9 cellular contexts compared by ENCODE assay signal in the genomic region with DNA sequence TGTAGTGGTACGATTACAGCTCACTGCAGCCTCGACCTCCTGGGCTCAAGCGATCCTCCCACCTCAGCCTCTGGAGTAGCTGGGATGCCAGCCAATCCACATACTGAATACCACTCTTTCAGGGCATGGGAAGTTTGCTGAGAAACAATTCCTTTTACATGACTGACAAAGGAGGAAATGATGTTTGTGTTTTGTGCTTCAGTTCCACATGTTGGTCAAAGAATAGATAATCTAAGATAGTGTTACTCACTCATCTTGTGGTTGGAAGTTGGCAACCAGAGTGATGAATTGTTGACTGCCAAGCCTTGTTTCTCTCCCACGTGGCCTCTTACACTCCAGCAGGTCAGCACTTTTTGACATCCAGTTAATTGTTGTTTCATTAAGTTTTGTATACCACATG. TPM values are rescaled to one million over a fixed set of nuclear protein-coding genes. Genes with fewer than 3 reads are reported as not detected.
A peak's percentile ranks its signal among the peaks of the same experiment; 100 is the strongest.
DNase-seq lines count a peak whose midpoint lies in the region; ATAC-seq, FAIRE-seq and TF ChIP-seq lines count a peak whose summit lies in the region.
"Had no signal": no experiment of that assay in that cellular context is flagged by ENCODE, and none has a peak within 500 bp of the region (broad histone marks: within the 10 kb centered on the region; RNA-seq: fewer than 3 reads in every experiment).

No MANE protein-coding gene starts in this region.

- no peak overlapping the region for H3K4me3 ChIP-seq in mammary epithelial cell (replicated peaks in 1 of 3; ENCODE audit: insufficient read depth in 1 of 3, low read depth in 2 of 3, low read length in 3 of 3)
- no peak overlapping the region for H3K4me3 ChIP-seq in HepG2 (replicated peaks in 1 of 3; ENCODE audit: insufficient read depth in 1 of 3, low read depth in 2 of 3, low read length in 3 of 3)

- TF ChIP-seq CTCF in CD14-positive monocyte (IDR thresholded peaks at IDR 0.05) (no peak), mammary epithelial cell (conservative IDR thresholded peaks at IDR 0.05 in 1 of 2, IDR thresholded peaks at IDR 0.05 in 1 of 2; ENCODE audit: extremely low read depth in 1 of 2, insufficient read depth in 1 of 2, low read depth in 1 of 2, low read length in 2 of 2) (no peak), HepG2 (CRISPR knock-in tag; IDR thresholded peaks at IDR 0.05) (no peak)

- no peaks in the 10 kb centered on the region for H4K20me1 ChIP-seq in mammary epithelial cell (ENCODE audit: insufficient read depth, low read length)
- H4K20me1 ChIP-seq in HepG2 (ENCODE audit: insufficient read depth, low read length): no peaks in the 10 kb centered on the region

- peaks cover 2 to 13% (median 2%) of the 10 kb centered on the region in 3 donors for H3K27me3 Mint-ChIP-seq in CD14-positive monocyte (ENCODE audit: low read depth in 3 of 3)

- H3K9ac ChIP-seq in mammary epithelial cell (ENCODE audit: insufficient read depth, low read length) (no peak overlapping the region), HepG2 (ENCODE audit: insufficient read depth, low read depth, low read length) (no peak overlapping the region)

- H3K4me3 Mint-ChIP-seq in CD14-positive monocyte: no peak overlapping the region

- BruUV-seq in mammary epithelial cell (replicated peaks; lab: Mats Ljungman, UMichigan): no TSS peak
- BruUV-seq in HepG2 (replicated peaks; lab: Mats Ljungman, UMichigan): no TSS peak

- DNase-seq in CD14-positive monocyte (ENCODE audit: low spot score) (peak; percentile 52), LoVo (ENCODE audit: low spot score) (peak; percentile 9), mammary epithelial cell (peak; percentile 73), DMS79 (lab: John Stamatoyannopoulos, UW) (no peak), HepG2 (ENCODE audit: low spot score) (no peak)
- DNase-seq: DMS 273 treated with DMSO at 0.1 percent for 48 hours, NCI-H524 treated with DMSO at 0.1 percent for 48 hours had no signal

- intact Hi-C loops in CD14-positive monocyte (cut with micrococcal nuclease): no loop called here
- intact Hi-C loops in mammary epithelial cell (cut with micrococcal nuclease): no loop called here
- intact Hi-C loops in HepG2 (cut with micrococcal nuclease; ENCODE audit: unreplicated experiment): no loop called here

- no peaks in the 10 kb centered on the region for H3K36me3 Mint-ChIP-seq in CD14-positive monocyte

- H3K79me2 ChIP-seq in mammary epithelial cell (ENCODE audit: insufficient read depth, low read length) (no peaks in the 10 kb centered on the region), HepG2 (ENCODE audit: insufficient read depth, low read length) (no peaks in the 10 kb centered on the region)

- H3K36me3 ChIP-seq in mammary epithelial cell (ENCODE audit: insufficient read depth, low read length) (no peaks in the 10 kb centered on the region), HepG2 (replicated peaks in 1 of 2; ENCODE audit: control insufficient read depth in 1 of 2, insufficient read depth in 2 of 2, low read length in 2 of 2) (no peaks in the 10 kb centered on the region)

- no peak for TF ChIP-seq EP300 in HepG2 (IDR thresholded peaks at IDR 0.05; ENCODE audit: low read depth in 2 of 2, low read length in 2 of 2)
- TF ChIP-seq EP300 in HepG2 (CRISPR knock-in tag; IDR thresholded peaks at IDR 0.05; ENCODE audit: borderline replicate concordance): no peak

- H2AFZ ChIP-seq in mammary epithelial cell (ENCODE audit: low read depth, low read length): no peak overlapping the region
- no peak overlapping the region for H2AFZ ChIP-seq in HepG2 (ENCODE audit: low read length)

- peak overlapping the region in 2 of 7 donors; percentile 78 to 93 for H3K27ac Mint-ChIP-seq in CD14-positive monocyte

- POLR2A ChIA-PET in HepG2 (lab: Yijun Ruan, JAX): no interaction called here

- peaks cover 0 to 6% (median 0%) of the 10 kb centered on the region in 7 donors for H3K9me3 Mint-ChIP-seq in CD14-positive monocyte

- H3K27ac ChIP-seq in mammary epithelial cell (ENCODE audit: insufficient read depth, low read depth, low read length) (no peak overlapping the region), HepG2 (ENCODE audit: extremely low read length, insufficient read depth, low read length) (no peak overlapping the region)

- H3K4me2 ChIP-seq in mammary epithelial cell (ENCODE audit: insufficient read depth, low read depth, low read length): no peak overlapping the region
- no peak overlapping the region for H3K4me2 ChIP-seq in HepG2 (ENCODE audit: low read depth, low read length)

- CTCF ChIA-PET in mammary epithelial cell (lab: Charles Lee; ENCODE audit: low non-redundant PET) (no interaction called here), HepG2 (lab: Yijun Ruan, JAX; ENCODE audit: low intra/inter-chr PET ratio, low total read pairs) (no interaction called here)

- peaks cover 24% of the 10 kb centered on the region for H3K4me1 Mint-ChIP-seq in CD14-positive monocyte

- dilution Hi-C loops in mammary epithelial cell (cut with HindIII; ENCODE audit: low sequenced_read_pairs): no loop called here

- in situ Hi-C loops in mammary epithelial cell (cut with MboI; ENCODE audit: low sequenced_read_pairs in 2 of 2): no loop called here
- in situ Hi-C loops in HepG2 (cut with HindIII; ENCODE audit: extremely low pct_ligation_motif_present, low pct_unique_long_range_greater_than_20kb): no loop called here

- no peaks in the 10 kb centered on the region for H3K27me3 ChIP-seq in mammary epithelial cell (ENCODE audit: insufficient read depth, low read length)
- H3K27me3 ChIP-seq in HepG2 (ENCODE audit: control insufficient read depth in 1 of 2, insufficient read depth in 2 of 2, low read length in 2 of 2): 0 out of 5 replicates have a peak, but pooled peaks cover 0 to under 1% of the 10 kb centered on the region in 2 experiments

- no peak for ATAC-seq in HG02610 (IDR thresholded peaks at IDR 0.05; ENCODE audit: unreplicated experiment)
- no peak for ATAC-seq in HepG2

- no peak for TF ChIP-seq RAD21 in HepG2 (CRISPR knock-in tag; IDR thresholded peaks at IDR 0.05)

- no peak for FAIRE-seq in HepG2 (lab: Jason Lieb, UNC)

- H3K9me3 ChIP-seq in mammary epithelial cell (replicated peaks; ENCODE audit: insufficient read depth, low read length): peaks cover 7% of the 10 kb centered on the region
- no peaks in the 10 kb centered on the region for H3K9me3 ChIP-seq in HepG2 (ENCODE audit: low read length)

- 54% methylated on average over 4 of the region's 4 CpGs for WGBS in mammary epithelial cell (ENCODE audit: low coverage, missing lambda C conversion rate)
- WGBS in HepG2 (ENCODE audit: low lambda C conversion rate): 40% methylated on average over 4 of the region's 4 CpGs

- TF ChIP-seq POLR2A in HepG2 (IDR thresholded peaks at IDR 0.05; ENCODE audit: insufficient read depth in 1 of 2, low read depth in 2 of 2, low read length in 2 of 2): no peak

- no peaks in the 10 kb centered on the region for H3K4me1 ChIP-seq in mammary epithelial cell (ENCODE audit: insufficient read depth, low read length)
- no peaks in the 10 kb centered on the region for H3K4me1 ChIP-seq in HepG2 (ENCODE audit: insufficient read depth, low read length)

RNA-seq across cellular contexts. Expression of a gene that starts 7.6 kb away (rescaled TPM):
- polyA plus RNA-seq in CD14-positive monocyte (not detected), mammary epithelial cell (0.11 TPM), HepG2 (2011; rRNA removed) (not detected in 2 replicates)
- total RNA-seq in mammary epithelial cell (not detected), HepG2 (2016; rRNA removed; fragmentation: Illumina TruSeq; extraction: Trizol) (not detected in 2 replicates)
- not detected for polyA minus RNA-seq in mammary epithelial cell
- total RNA-seq in HepG2 (2016; cell fraction: cytosol; rRNA removed; fragmentation: Illumina TruSeq; extraction: Trizol; ENCODE audit: low read depth): not detected in 2 replicates
- not detected in 2 replicates for total RNA-seq in HepG2 (2016; cell fraction: insoluble cytoplasmic fraction; rRNA removed; fragmentation: Illumina TruSeq; extraction: Trizol)
- total RNA-seq in HepG2 (2016; cell fraction: membrane; rRNA removed; fragmentation: Illumina TruSeq; extraction: Trizol): not detected in 2 replicates
- total RNA-seq in HepG2 (2016; cell fraction: nucleus; rRNA removed; fragmentation: Illumina TruSeq; extraction: Trizol): not detected in 2 replicates
- polyA plus RNA-seq in HepG2 (2011; cell fraction: cytosol; rRNA removed): not detected in 2 replicates
- not detected in 2 replicates for polyA plus RNA-seq in HepG2 (2011; cell fraction: nucleus; rRNA removed)
- not detected in 2 replicates for polyA plus RNA-seq in HepG2 (2012)
- polyA plus RNA-seq in HepG2 (2016; cell fraction: cytosol; fragmentation: Illumina TruSeq; extraction: Trizol; ENCODE audit: low read depth): not detected in 2 replicates
- not detected in 2 replicates for polyA plus RNA-seq in HepG2 (2016; cell fraction: insoluble cytoplasmic fraction; fragmentation: Illumina TruSeq; extraction: Trizol; ENCODE audit: low read depth)
- not detected in 2 replicates for polyA plus RNA-seq in HepG2 (2016; cell fraction: membrane; fragmentation: Illumina TruSeq; extraction: Trizol; ENCODE audit: low read depth)
- polyA plus RNA-seq in HepG2 (2016; cell fraction: nucleus; fragmentation: Illumina TruSeq; extraction: Trizol; ENCODE audit: insufficient read depth, low read depth): not detected in 2 replicates
- not detected in 2 replicates for polyA minus RNA-seq in HepG2 (2011; rRNA and poly(A)+ RNA removed; ENCODE audit: low replicate concordance)
- not detected in 2 replicates for polyA minus RNA-seq in HepG2 (2011; cell fraction: cytosol; rRNA and poly(A)+ RNA removed)
- not detected in 2 replicates for polyA minus RNA-seq in HepG2 (2011; cell fraction: nucleus; rRNA and poly(A)+ RNA removed)
- polyA plus RNA-seq: esophagus had no signal

RNA-seq across cellular contexts. Expression of a gene that starts 16.7 kb away (rescaled TPM):
- not detected for polyA plus RNA-seq in CD14-positive monocyte
- not detected for total RNA-seq in mammary epithelial cell
- 0.10 TPM for polyA plus RNA-seq in mammary epithelial cell
- polyA minus RNA-seq in mammary epithelial cell: not detected
- not detected in 2 replicates for total RNA-seq in HepG2 (2016; rRNA removed; fragmentation: Illumina TruSeq; extraction: Trizol)
- not detected in 2 replicates for total RNA-seq in HepG2 (2016; cell fraction: cytosol; rRNA removed; fragmentation: Illumina TruSeq; extraction: Trizol; ENCODE audit: low read depth)
- total RNA-seq in HepG2 (2016; cell fraction: insoluble cytoplasmic fraction; rRNA removed; fragmentation: Illumina TruSeq; extraction: Trizol): not detected in 2 replicates
- total RNA-seq in HepG2 (2016; cell fraction: membrane; rRNA removed; fragmentation: Illumina TruSeq; extraction: Trizol): not detected in 2 replicates
- total RNA-seq in HepG2 (2016; cell fraction: nucleus; rRNA removed; fragmentation: Illumina TruSeq; extraction: Trizol): not detected in 2 replicates
- polyA plus RNA-seq in HepG2 (2011; rRNA removed): not detected in 2 replicates
- not detected in 2 replicates for polyA plus RNA-seq in HepG2 (2011; cell fraction: cytosol; rRNA removed)
- not detected in 2 replicates for polyA plus RNA-seq in HepG2 (2011; cell fraction: nucleus; rRNA removed)
- polyA plus RNA-seq in HepG2 (2012): not detected in 2 replicates
- not detected in 2 replicates for polyA plus RNA-seq in HepG2 (2016; cell fraction: cytosol; fragmentation: Illumina TruSeq; extraction: Trizol; ENCODE audit: low read depth)
- not detected in 2 replicates for polyA plus RNA-seq in HepG2 (2016; cell fraction: insoluble cytoplasmic fraction; fragmentation: Illumina TruSeq; extraction: Trizol; ENCODE audit: low read depth)
- not detected in 2 replicates for polyA plus RNA-seq in HepG2 (2016; cell fraction: membrane; fragmentation: Illumina TruSeq; extraction: Trizol; ENCODE audit: low read depth)
- not detected in 2 replicates for polyA plus RNA-seq in HepG2 (2016; cell fraction: nucleus; fragmentation: Illumina TruSeq; extraction: Trizol; ENCODE audit: insufficient read depth, low read depth)
- not detected in 2 replicates for polyA minus RNA-seq in HepG2 (2011; rRNA and poly(A)+ RNA removed; ENCODE audit: low replicate concordance)
- polyA minus RNA-seq in HepG2 (2011; cell fraction: cytosol; rRNA and poly(A)+ RNA removed): not detected in 2 replicates
- not detected in 2 replicates for polyA minus RNA-seq in HepG2 (2011; cell fraction: nucleus; rRNA and poly(A)+ RNA removed)
- polyA plus RNA-seq: esophagus had no signal

RNA-seq across cellular contexts. Expression of a gene that starts 26.3 kb away (rescaled TPM):
- polyA plus RNA-seq in CD14-positive monocyte (not detected), mammary epithelial cell (not detected), HepG2 (2011; rRNA removed) (not detected in 2 replicates)
- total RNA-seq in mammary epithelial cell (not detected), HepG2 (2016; rRNA removed; fragmentation: Illumina TruSeq; extraction: Trizol) (not detected in 2 replicates)
- polyA minus RNA-seq in mammary epithelial cell: not detected
- not detected in 2 replicates for total RNA-seq in HepG2 (2016; cell fraction: cytosol; rRNA removed; fragmentation: Illumina TruSeq; extraction: Trizol; ENCODE audit: low read depth)
- not detected in 2 replicates for total RNA-seq in HepG2 (2016; cell fraction: insoluble cytoplasmic fraction; rRNA removed; fragmentation: Illumina TruSeq; extraction: Trizol)
- total RNA-seq in HepG2 (2016; cell fraction: membrane; rRNA removed; fragmentation: Illumina TruSeq; extraction: Trizol): not detected in 2 replicates
- not detected in 2 replicates for total RNA-seq in HepG2 (2016; cell fraction: nucleus; rRNA removed; fragmentation: Illumina TruSeq; extraction: Trizol)
- polyA plus RNA-seq in HepG2 (2011; cell fraction: cytosol; rRNA removed): not detected in 2 replicates
- polyA plus RNA-seq in HepG2 (2011; cell fraction: nucleus; rRNA removed): not detected in 2 replicates
- polyA plus RNA-seq in HepG2 (2012): not detected in 2 replicates
- polyA plus RNA-seq in HepG2 (2016; cell fraction: cytosol; fragmentation: Illumina TruSeq; extraction: Trizol; ENCODE audit: low read depth): not detected in 2 replicates
- polyA plus RNA-seq in HepG2 (2016; cell fraction: insoluble cytoplasmic fraction; fragmentation: Illumina TruSeq; extraction: Trizol; ENCODE audit: low read depth): not detected in 2 replicates
- polyA plus RNA-seq in HepG2 (2016; cell fraction: membrane; fragmentation: Illumina TruSeq; extraction: Trizol; ENCODE audit: low read depth): not detected in 2 replicates
- polyA plus RNA-seq in HepG2 (2016; cell fraction: nucleus; fragmentation: Illumina TruSeq; extraction: Trizol; ENCODE audit: insufficient read depth, low read depth): not detected in 2 replicates
- not detected in 2 replicates for polyA minus RNA-seq in HepG2 (2011; rRNA and poly(A)+ RNA removed; ENCODE audit: low replicate concordance)
- polyA minus RNA-seq in HepG2 (2011; cell fraction: cytosol; rRNA and poly(A)+ RNA removed): not detected in 2 replicates
- not detected in 2 replicates for polyA minus RNA-seq in HepG2 (2011; cell fraction: nucleus; rRNA and poly(A)+ RNA removed)
- polyA plus RNA-seq: esophagus had no signal

RNA-seq across cellular contexts. Expression of a gene that starts 35.4 kb away (rescaled TPM):
- polyA plus RNA-seq in CD14-positive monocyte (not detected), mammary epithelial cell (not detected), HepG2 (2011; rRNA removed) (not detected in 2 replicates)
- total RNA-seq in mammary epithelial cell (not detected), HepG2 (2016; rRNA removed; fragmentation: Illumina TruSeq; extraction: Trizol) (not detected in 2 replicates)
- polyA minus RNA-seq in mammary epithelial cell: not detected
- not detected in 2 replicates for total RNA-seq in HepG2 (2016; cell fraction: cytosol; rRNA removed; fragmentation: Illumina TruSeq; extraction: Trizol; ENCODE audit: low read depth)
- not detected in 2 replicates for total RNA-seq in HepG2 (2016; cell fraction: insoluble cytoplasmic fraction; rRNA removed; fragmentation: Illumina TruSeq; extraction: Trizol)
- not detected in 2 replicates for total RNA-seq in HepG2 (2016; cell fraction: membrane; rRNA removed; fragmentation: Illumina TruSeq; extraction: Trizol)
- total RNA-seq in HepG2 (2016; cell fraction: nucleus; rRNA removed; fragmentation: Illumina TruSeq; extraction: Trizol): not detected in 2 replicates
- polyA plus RNA-seq in HepG2 (2011; cell fraction: cytosol; rRNA removed): not detected in 2 replicates
- polyA plus RNA-seq in HepG2 (2011; cell fraction: nucleus; rRNA removed): not detected in 2 replicates
- not detected in 2 replicates for polyA plus RNA-seq in HepG2 (2012)
- polyA plus RNA-seq in HepG2 (2016; cell fraction: cytosol; fragmentation: Illumina TruSeq; extraction: Trizol; ENCODE audit: low read depth): not detected in 2 replicates
- polyA plus RNA-seq in HepG2 (2016; cell fraction: insoluble cytoplasmic fraction; fragmentation: Illumina TruSeq; extraction: Trizol; ENCODE audit: low read depth): not detected in 2 replicates
- polyA plus RNA-seq in HepG2 (2016; cell fraction: membrane; fragmentation: Illumina TruSeq; extraction: Trizol; ENCODE audit: low read depth): not detected in 2 replicates
- polyA plus RNA-seq in HepG2 (2016; cell fraction: nucleus; fragmentation: Illumina TruSeq; extraction: Trizol; ENCODE audit: insufficient read depth, low read depth): not detected in 2 replicates
- polyA minus RNA-seq in HepG2 (2011; rRNA and poly(A)+ RNA removed; ENCODE audit: low replicate concordance): not detected in 2 replicates
- polyA minus RNA-seq in HepG2 (2011; cell fraction: cytosol; rRNA and poly(A)+ RNA removed): not detected in 2 replicates
- polyA minus RNA-seq in HepG2 (2011; cell fraction: nucleus; rRNA and poly(A)+ RNA removed): not detected in 2 replicates
- polyA plus RNA-seq: esophagus had no signal

RNA-seq across cellular contexts. Expression of a gene that starts 44.8 kb away (rescaled TPM):
- polyA plus RNA-seq in CD14-positive monocyte: not detected
- not detected for total RNA-seq in mammary epithelial cell
- polyA plus RNA-seq in mammary epithelial cell: not detected
- not detected for polyA minus RNA-seq in mammary epithelial cell
- total RNA-seq in HepG2 (2016; rRNA removed; fragmentation: Illumina TruSeq; extraction: Trizol): not detected in 2 replicates
- total RNA-seq in HepG2 (2016; cell fraction: cytosol; rRNA removed; fragmentation: Illumina TruSeq; extraction: Trizol; ENCODE audit: low read depth): not detected in 2 replicates
- not detected in 2 replicates for total RNA-seq in HepG2 (2016; cell fraction: insoluble cytoplasmic fraction; rRNA removed; fragmentation: Illumina TruSeq; extraction: Trizol)
- not detected in 2 replicates for total RNA-seq in HepG2 (2016; cell fraction: membrane; rRNA removed; fragmentation: Illumina TruSeq; extraction: Trizol)
- total RNA-seq in HepG2 (2016; cell fraction: nucleus; rRNA removed; fragmentation: Illumina TruSeq; extraction: Trizol): not detected in 2 replicates
- polyA plus RNA-seq in HepG2 (2011; rRNA removed): not detected in 2 replicates
- polyA plus RNA-seq in HepG2 (2011; cell fraction: cytosol; rRNA removed): not detected in 2 replicates
- polyA plus RNA-seq in HepG2 (2011; cell fraction: nucleus; rRNA removed): not detected in 2 replicates
- polyA plus RNA-seq in HepG2 (2012): not detected in 2 replicates
- not detected in 2 replicates for polyA plus RNA-seq in HepG2 (2016; cell fraction: cytosol; fragmentation: Illumina TruSeq; extraction: Trizol; ENCODE audit: low read depth)
- polyA plus RNA-seq in HepG2 (2016; cell fraction: insoluble cytoplasmic fraction; fragmentation: Illumina TruSeq; extraction: Trizol; ENCODE audit: low read depth): not detected in 2 replicates
- not detected in 2 replicates for polyA plus RNA-seq in HepG2 (2016; cell fraction: membrane; fragmentation: Illumina TruSeq; extraction: Trizol; ENCODE audit: low read depth)
- not detected in 2 replicates for polyA plus RNA-seq in HepG2 (2016; cell fraction: nucleus; fragmentation: Illumina TruSeq; extraction: Trizol; ENCODE audit: insufficient read depth, low read depth)
- not detected in 2 replicates for polyA minus RNA-seq in HepG2 (2011; rRNA and poly(A)+ RNA removed; ENCODE audit: low replicate concordance)
- not detected in 2 replicates for polyA minus RNA-seq in HepG2 (2011; cell fraction: cytosol; rRNA and poly(A)+ RNA removed)
- polyA minus RNA-seq in HepG2 (2011; cell fraction: nucleus; rRNA and poly(A)+ RNA removed): not detected in 2 replicates
- polyA plus RNA-seq: esophagus had no signal

Comparison
In these comparisons a context has a peak if more than half of its experiments do, and no peak if none do; other contexts are left out.
1. DNase-seq: peak in CD14-positive monocyte (single experiment), LoVo (single experiment) and mammary epithelial cell (single experiment); none in DMS79 (single experiment) and HepG2 (single experiment).